25 cellular contexts compared by ENCODE assay signal in genomic region chr4:149065753-149066152, GRCh38.
"Had no signal": no experiment of that assay in that cellular context is flagged by ENCODE, and none has a peak within 500 bp of the region (broad histone marks: within the 10 kb centered on the region; RNA-seq: fewer than 3 reads in every experiment).

No MANE protein-coding gene starts in this region.

- H3K36me3 ChIP-seq: cardiac muscle cell, neutrophil, ovary, prostate gland, spleen, uterus had no signal

- H3K27ac Mint-ChIP-seq: activated CD8-positive, alpha-beta T cell treated with anti-CD3 and anti-CD28 coated beads, Interleukin-2, amount 10 ng/mL, durations not matched to agents 7 days and 5 days; activated naive CD8-positive, alpha-beta T cell treated with anti-CD3 and anti-CD28 coated beads, Interleukin-2, amount 10 ng/mL, durations not matched to agents 7 days and 5 days; activated T-cell treated with anti-CD3 and anti-CD28 coated beads, Interleukin-2, amount 50 U/mL, for 24 hours; natural killer cell treated with Interleukin-12 subunit alpha and Interleukin-12 subunit beta and Interleukin-15 and Interleukin-18, amount 100 ng/mL, for 72 hours; T-helper 2 cell treated with Interferon-gamma antibody and Interleukin-4, amounts not matched to agents 5 μg/mL and 100 μg/mL, for 36 hours had no signal

- H3K27me3 Mint-ChIP-seq: natural killer cell treated with Interleukin-12 subunit alpha and Interleukin-12 subunit beta and Interleukin-15 and Interleukin-18, amount 100 ng/mL, for 72 hours had no signal

- H3K4me3 Mint-ChIP-seq: activated CD8-positive, alpha-beta T cell treated with anti-CD3 and anti-CD28 coated beads, Interleukin-2, amount 10 ng/mL, durations not matched to agents 7 days and 5 days; activated naive CD8-positive, alpha-beta T cell treated with anti-CD3 and anti-CD28 coated beads, Interleukin-2, amount 10 ng/mL, durations not matched to agents 7 days and 5 days; activated T-cell treated with anti-CD3 and anti-CD28 coated beads, Interleukin-2, amount 50 U/mL, for 24 hours; natural killer cell treated with Interleukin-12 subunit alpha and Interleukin-12 subunit beta and Interleukin-15 and Interleukin-18, amount 100 ng/mL, for 72 hours; T-helper 2 cell treated with Interferon-gamma antibody and Interleukin-4, amounts not matched to agents 5 μg/mL and 100 μg/mL, for 36 hours had no signal

- DNase-seq: activated CD4-positive, alpha-beta T cell treated with anti-CD3 and anti-CD28 coated beads for 1 hour; activated CD4-positive, alpha-beta T cell treated with anti-CD3 and anti-CD28 coated beads, Interleukin-2, amount 50 U/mL, for 1 hour; activated CD8-positive, alpha-beta T cell treated with anti-CD3 and anti-CD28 coated beads, Interleukin-2, amount 10 ng/mL, durations not matched to agents 7 days and 5 days; activated naive CD4-positive, alpha-beta T cell treated with Interleukin-2 at 50 U/mL for 16 hours; activated naive CD8-positive, alpha-beta T cell treated with anti-CD3 and anti-CD28 coated beads, Interleukin-2, amount 10 ng/mL, durations not matched to agents 7 days and 5 days; activated T-cell treated with anti-CD3 and anti-CD28 coated beads, Interleukin-2, amount 50 U/mL, for 24 hours; amniotic stem cell; effector CD4-positive, alpha-beta T cell; foreskin melanocyte; kidney glomerular epithelial cell; left ventricle myocardium superior; ovary; spleen; stimulated activated CD4-positive, alpha-beta T cell treated with anti-CD3 and anti-CD28 coated beads, Interleukin-4, amount 100 ng/mL, for 1 hour; stimulated activated naive CD4-positive, alpha-beta T cell; testis; trophoblast cell; uterus had no signal

- H3K4me3 ChIP-seq: cardiac muscle cell, ovary, prostate gland, spleen, testis, uterus had no signal

- H3K9me3 Mint-ChIP-seq: activated T-cell treated with anti-CD3 and anti-CD28 coated beads, Interleukin-2, amount 50 U/mL, for 24 hours; T-helper 2 cell treated with Interferon-gamma antibody and Interleukin-4, amounts not matched to agents 5 μg/mL and 100 μg/mL, for 36 hours had no signal

- H3K9me3 ChIP-seq: prostate gland, testis, uterus had no signal

- H3K27me3 ChIP-seq: cardiac muscle cell, neutrophil, ovary, spleen, testis, uterus had no signal

- H3K27ac ChIP-seq: cardiac muscle cell, neutrophil, ovary, prostate gland, spleen, testis, uterus, VCaP had no signal

- H3K36me3 Mint-ChIP-seq: activated naive CD8-positive, alpha-beta T cell treated with anti-CD3 and anti-CD28 coated beads, Interleukin-2, amount 10 ng/mL, durations not matched to agents 7 days and 5 days; natural killer cell treated with Interleukin-12 subunit alpha and Interleukin-12 subunit beta and Interleukin-15 and Interleukin-18, amount 100 ng/mL, for 72 hours had no signal

- H3K4me1 Mint-ChIP-seq: activated naive CD8-positive, alpha-beta T cell treated with anti-CD3 and anti-CD28 coated beads, Interleukin-2, amount 10 ng/mL, durations not matched to agents 7 days and 5 days had no signal

- H3K4me1 ChIP-seq: prostate gland, spleen, testis, uterus had no signal

- ATAC-seq: activated CD8-positive, alpha-beta T cell treated with anti-CD3 and anti-CD28 coated beads, Interleukin-2, amount 10 ng/mL, durations not matched to agents 7 days and 5 days; esophagus mucosa; left ventricle myocardium superior; natural killer cell treated with Interleukin-12 subunit alpha and Interleukin-12 subunit beta and Interleukin-15 and Interleukin-18, amount 100 ng/mL, for 72 hours had no signal
